ENCODE assay signal across 9 cellular contexts in the genomic region with DNA sequence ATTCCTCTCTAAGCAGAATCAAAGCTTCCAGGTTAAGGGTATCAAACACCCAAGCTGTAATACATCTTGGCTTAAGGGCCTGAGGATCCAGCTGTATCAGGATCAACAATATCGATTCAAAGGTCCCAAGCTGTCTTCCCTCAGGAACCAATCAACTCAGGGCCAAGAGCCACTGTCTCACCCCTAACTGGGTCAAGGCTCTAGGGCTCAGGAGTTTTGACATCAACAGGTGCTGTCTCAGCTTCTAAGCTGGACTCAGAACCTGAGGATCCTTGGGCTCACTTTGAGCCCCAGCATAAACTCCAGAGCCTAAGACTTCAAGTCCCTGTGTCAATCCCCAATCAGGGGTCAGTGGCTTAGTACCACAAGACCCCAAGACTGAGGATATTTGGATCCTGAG. TPM values are rescaled to one million over a fixed set of nuclear protein-coding genes. Genes with fewer than 3 reads are reported as not detected.
DNase-seq lines count a peak whose midpoint lies in the region; FAIRE-seq and TF ChIP-seq lines count a peak whose summit lies in the region.
"Had no signal": no experiment of that assay in that cellular context is flagged by ENCODE, and none has a peak within 500 bp of the region (broad histone marks: within the 10 kb centered on the region; RNA-seq: fewer than 3 reads in every experiment).

No MANE protein-coding gene starts in this region.

- H2BK5ac ChIP-seq in trophoblast cell (ENCODE audit: low read depth, low read length, poor library complexity): no peak overlapping the region

- POLR2A ChIA-PET in endothelial cell of umbilical vein (lab: Charles Lee): no interaction called here

- H2BK12ac ChIP-seq in trophoblast cell (ENCODE audit: low read length): no peak overlapping the region

- no peak for DNase-seq in endothelial cell of umbilical vein (ENCODE audit: low read depth, low spot score)
- DNase-seq in trophoblast cell: no peak
- DNase-seq in activated CD4-positive, CD25-positive, alpha-beta regulatory T cell (lab: John Stamatoyannopoulos, UW): no peak
- DNase-seq in NCI-H774 (lab: John Stamatoyannopoulos, UW): no peak
- DNase-seq in HuH-7 (ENCODE audit: low spot score): no peak
- no peak for DNase-seq in NCI-H1417 treated with DMSO at 0.1 percent for 48 hours (lab: John Stamatoyannopoulos, UW)
- DNase-seq: NCI-H2171 had no signal

- no peak for TF ChIP-seq CTCF in OCI-LY3 (IDR thresholded peaks at IDR 0.05; ENCODE audit: low read depth, low read length)
- TF ChIP-seq CTCF in endothelial cell of umbilical vein (IDR thresholded peaks at IDR 0.05; ENCODE audit: extremely low read depth in 1 of 2, insufficient read depth in 1 of 2, low read depth in 1 of 2, low read length in 2 of 2): no peak

- H4K20me1 ChIP-seq in OCI-LY3 (ENCODE audit: insufficient read depth, low read length): no peaks in the 10 kb centered on the region
- no peaks in the 10 kb centered on the region for H4K20me1 ChIP-seq in endothelial cell of umbilical vein (replicated peaks; ENCODE audit: control insufficient read depth, extremely low read depth, insufficient read depth, low read length)

- H4K12ac ChIP-seq in trophoblast cell (ENCODE audit: low read depth, low read length): no peak overlapping the region

- no peak overlapping the region for H4K8ac ChIP-seq in trophoblast cell (ENCODE audit: low read depth, low read length)

- peak overlapping the region; percentile 82 for H3K4me3 ChIP-seq in OCI-LY3 (ENCODE audit: low read length)
- H3K4me3 ChIP-seq in endothelial cell of umbilical vein (replicated peaks in 1 of 3; ENCODE audit: insufficient read depth in 1 of 3, low read depth in 1 of 3, low read length in 3 of 3): peak overlapping the region in 2 of 3 experiments; percentile 16 to 56
- H3K4me3 ChIP-seq in trophoblast cell (ENCODE audit: low read depth, low read length): peak overlapping the region; percentile 91

- no peak overlapping the region for H4K91ac ChIP-seq in trophoblast cell (ENCODE audit: low read depth, low read length)

- no peaks in the 10 kb centered on the region for H3K4me1 ChIP-seq in ES-I3 (ENCODE audit: insufficient read depth, low read length)
- peaks cover 24% of the 10 kb centered on the region for H3K4me1 ChIP-seq in OCI-LY3 (ENCODE audit: low read length)
- H3K4me1 ChIP-seq in endothelial cell of umbilical vein (ENCODE audit: control insufficient read depth, extremely low read depth, insufficient read depth, low read length): peaks cover 15% of the 10 kb centered on the region
- peaks cover 3 to 5% of the 10 kb centered on the region in 2 experiments for H3K4me1 ChIP-seq in trophoblast cell (ENCODE audit: control insufficient read depth in 1 of 2, insufficient read depth in 2 of 2, low read length in 2 of 2)

- no peaks in the 10 kb centered on the region for H3K79me2 ChIP-seq in OCI-LY3 (ENCODE audit: low read length)
- no peaks in the 10 kb centered on the region for H3K79me2 ChIP-seq in endothelial cell of umbilical vein (ENCODE audit: control insufficient read depth, insufficient read depth, low read length)
- H3K79me2 ChIP-seq in trophoblast cell (ENCODE audit: control insufficient read depth, insufficient read depth, low read length, poor library complexity): peaks cover 4% of the 10 kb centered on the region

- H3K36me3 ChIP-seq in ES-I3 (ENCODE audit: insufficient read depth, low read length): 0 out of 2 replicates have a peak, but pooled peaks cover 5% of the 10 kb centered on the region
- peaks cover 18% of the 10 kb centered on the region for H3K36me3 ChIP-seq in OCI-LY3 (replicated peaks; ENCODE audit: low read depth, low read length)
- H3K36me3 ChIP-seq in endothelial cell of umbilical vein (ENCODE audit: control insufficient read depth in 2 of 2, extremely low read depth in 1 of 2, insufficient read depth in 2 of 2, low read length in 2 of 2): peaks cover 3 to 9% of the 10 kb centered on the region in 2 experiments
- H3K36me3 ChIP-seq in trophoblast cell (ENCODE audit: control insufficient read depth in 1 of 2, insufficient read depth in 2 of 2, low read length in 2 of 2): peaks cover 19 to 24% of the 10 kb centered on the region in 2 experiments

- H3K4me2 ChIP-seq in OCI-LY3 (ENCODE audit: low read length) (peak overlapping the region; percentile 77), endothelial cell of umbilical vein (ENCODE audit: insufficient read depth, low read length) (peak overlapping the region; percentile 52), trophoblast cell (ENCODE audit: low read length) (peak overlapping the region; percentile 96)

- no peak overlapping the region for H3K4ac ChIP-seq in trophoblast cell (ENCODE audit: low read depth, low read length)

- TF ChIP-seq POLR2A in endothelial cell of umbilical vein (IDR thresholded peaks at IDR 0.05; ENCODE audit: low read depth, low read length): no peak

- CTCF ChIA-PET in endothelial cell of umbilical vein (lab: Charles Lee): no interaction called here

- H3K23ac ChIP-seq in trophoblast cell (ENCODE audit: low read length): no peak overlapping the region

- no peak overlapping the region for H3K18ac ChIP-seq in trophoblast cell (ENCODE audit: low read length)

- no peak overlapping the region for H3K14ac ChIP-seq in trophoblast cell (ENCODE audit: low read length)

- H3K9me3 ChIP-seq in ES-I3 (ENCODE audit: control insufficient read depth, insufficient read depth, low read length): no peaks in the 10 kb centered on the region
- no peaks in the 10 kb centered on the region for H3K9me3 ChIP-seq in OCI-LY3 (ENCODE audit: insufficient read depth, low read length)
- H3K9me3 ChIP-seq in endothelial cell of umbilical vein (replicated peaks; ENCODE audit: control insufficient read depth, insufficient read depth, low read length): no peaks in the 10 kb centered on the region
- peaks cover 2% of the 10 kb centered on the region for H3K9me3 ChIP-seq in trophoblast cell (ENCODE audit: insufficient read depth, low read depth, low read length)

- no peak for FAIRE-seq in endothelial cell of umbilical vein (lab: Jason Lieb, UNC)

- H3K9ac ChIP-seq in ES-I3 (ENCODE audit: low read depth, low read length) (peak overlapping the region; percentile 95; the same call in 1 of the 2 replicates), OCI-LY3 (ENCODE audit: low read length) (peak overlapping the region; percentile 77; the same call in 1 of the 2 replicates), endothelial cell of umbilical vein (replicated peaks; ENCODE audit: extremely low read depth, insufficient read depth, low read length) (no peak overlapping the region), trophoblast cell (ENCODE audit: low read length) (peak overlapping the region; percentile 55)

- intact Hi-C loops in endothelial cell of umbilical vein (cut with micrococcal nuclease): no loop called here

- WGBS in trophoblast cell (ENCODE audit: extremely low coverage, insufficient coverage, insufficient read length): no CpG with 5 or more reads among the region's 1 CpG

- dilution Hi-C loops in endothelial cell of umbilical vein (cut with MboI; ENCODE audit: extremely low pct_ligation_motif_present, low sequenced_read_pairs): no loop called here

- BruUV-seq in endothelial cell of umbilical vein (replicated peaks; lab: Mats Ljungman, UMichigan): TSS peak; percentile 8

- H2BK120ac ChIP-seq in trophoblast cell (ENCODE audit: insufficient read depth, low read length, poor library complexity): no peak overlapping the region

- no peak overlapping the region for H2AK5ac ChIP-seq in trophoblast cell (ENCODE audit: low read length)

- H3K27me3 ChIP-seq in OCI-LY3 (ENCODE audit: low read depth, low read length) (no peaks in the 10 kb centered on the region), endothelial cell of umbilical vein (ENCODE audit: control insufficient read depth in 2 of 2, insufficient read depth in 2 of 2, low read length in 2 of 2) (no peaks in the 10 kb centered on the region), trophoblast cell (ENCODE audit: insufficient read depth, low read length) (no peaks in the 10 kb centered on the region)

- H3K79me1 ChIP-seq in trophoblast cell (ENCODE audit: low read length): peaks cover 2% of the 10 kb centered on the region

- H3K27ac ChIP-seq in OCI-LY3 (ENCODE audit: low read length) (no peak overlapping the region), endothelial cell of umbilical vein (ENCODE audit: insufficient read depth, low read depth, low read length) (no peak overlapping the region), trophoblast cell (ENCODE audit: low read depth, low read length) (no peak overlapping the region)

- no peak overlapping the region for H2AFZ ChIP-seq in OCI-LY3 (ENCODE audit: low read depth, low read length)
- no peak overlapping the region for H2AFZ ChIP-seq in endothelial cell of umbilical vein (ENCODE audit: low read depth, low read length)
- no peak overlapping the region for H2AFZ ChIP-seq in trophoblast cell (ENCODE audit: insufficient read depth, low read length, poor library complexity)

- no peaks in the 10 kb centered on the region for H3K9me1 ChIP-seq in endothelial cell of umbilical vein (replicated peaks; ENCODE audit: control insufficient read depth, extremely low read depth, insufficient read depth, low read length)

RNA-seq across cellular contexts. Expression of a gene that starts 0.9 kb away (rescaled TPM):
- total RNA-seq in endothelial cell of umbilical vein: 11.6 and 12.4 TPM in 2 replicates
- polyA plus RNA-seq in endothelial cell of umbilical vein: 19.3 and 26.4 TPM in 2 replicates
- 12.6 and 16.6 TPM in 2 replicates for polyA plus RNA-seq in endothelial cell of umbilical vein (2011; cell fraction: cytosol; rRNA removed)
- polyA plus RNA-seq in endothelial cell of umbilical vein (2011; cell fraction: nucleus; rRNA removed): 14.8 and 16.9 TPM in 2 replicates
- 7.5 and 10.9 TPM in 2 replicates for polyA plus RNA-seq in endothelial cell of umbilical vein (2012)
- polyA minus RNA-seq in endothelial cell of umbilical vein: 5.9 and 8.0 TPM in 2 replicates
- polyA minus RNA-seq in endothelial cell of umbilical vein (2011; cell fraction: cytosol; rRNA and poly(A)+ RNA removed): 6.1 TPM
- polyA minus RNA-seq in endothelial cell of umbilical vein (2011; cell fraction: nucleus; rRNA and poly(A)+ RNA removed): 4.2 and 6.6 TPM in 2 replicates
- polyA plus RNA-seq in trophoblast cell (2013): 4.9 and 5.3 TPM in 2 replicates

RNA-seq across cellular contexts. Expression of a gene that starts 7.7 kb away (rescaled TPM):
- total RNA-seq in endothelial cell of umbilical vein: not detected in 2 replicates
- polyA plus RNA-seq in endothelial cell of umbilical vein: not detected in 2 replicates
- not detected in 2 replicates for polyA plus RNA-seq in endothelial cell of umbilical vein (2011; cell fraction: cytosol; rRNA removed)
- not detected in 2 replicates for polyA plus RNA-seq in endothelial cell of umbilical vein (2011; cell fraction: nucleus; rRNA removed)
- not detected in 2 replicates for polyA plus RNA-seq in endothelial cell of umbilical vein (2012)
- polyA minus RNA-seq in endothelial cell of umbilical vein: not detected in 2 replicates
- polyA minus RNA-seq in endothelial cell of umbilical vein (2011; cell fraction: cytosol; rRNA and poly(A)+ RNA removed): not detected
- polyA minus RNA-seq in endothelial cell of umbilical vein (2011; cell fraction: nucleus; rRNA and poly(A)+ RNA removed): not detected in 2 replicates
- polyA plus RNA-seq in trophoblast cell (2013): not detected in 2 replicates

RNA-seq across cellular contexts. Expression of a gene that starts 13.8 kb away (rescaled TPM):
- 68.4 and 77.4 TPM in 2 replicates for total RNA-seq in endothelial cell of umbilical vein
- polyA plus RNA-seq in endothelial cell of umbilical vein: 80.6 and 90.1 TPM in 2 replicates
- polyA plus RNA-seq in endothelial cell of umbilical vein (2011; cell fraction: cytosol; rRNA removed): 72.2 and 76.1 TPM in 2 replicates
- 183 and 226 TPM in 2 replicates for polyA plus RNA-seq in endothelial cell of umbilical vein (2011; cell fraction: nucleus; rRNA removed)
- polyA plus RNA-seq in endothelial cell of umbilical vein (2012): 48.5 and 49.9 TPM in 2 replicates
- polyA minus RNA-seq in endothelial cell of umbilical vein: 50.2 and 71.2 TPM in 2 replicates
- 46.0 TPM for polyA minus RNA-seq in endothelial cell of umbilical vein (2011; cell fraction: cytosol; rRNA and poly(A)+ RNA removed)
- 40.9 and 46.7 TPM in 2 replicates for polyA minus RNA-seq in endothelial cell of umbilical vein (2011; cell fraction: nucleus; rRNA and poly(A)+ RNA removed)
- 53.8 and 54.8 TPM in 2 replicates for polyA plus RNA-seq in trophoblast cell (2013)

RNA-seq across cellular contexts. Expression of a gene that starts 28.2 kb away (rescaled TPM):
- 84.6 and 94.5 TPM in 2 replicates for total RNA-seq in endothelial cell of umbilical vein
- 98.8 and 104 TPM in 2 replicates for polyA plus RNA-seq in endothelial cell of umbilical vein
- polyA plus RNA-seq in endothelial cell of umbilical vein (2011; cell fraction: cytosol; rRNA removed): 55.5 and 63.9 TPM in 2 replicates
- polyA plus RNA-seq in endothelial cell of umbilical vein (2011; cell fraction: nucleus; rRNA removed): 406 TPM in 2 replicates
- polyA plus RNA-seq in endothelial cell of umbilical vein (2012): 46.3 and 67.8 TPM in 2 replicates
- 157 and 176 TPM in 2 replicates for polyA minus RNA-seq in endothelial cell of umbilical vein
- polyA minus RNA-seq in endothelial cell of umbilical vein (2011; cell fraction: cytosol; rRNA and poly(A)+ RNA removed): 76.4 TPM
- polyA minus RNA-seq in endothelial cell of umbilical vein (2011; cell fraction: nucleus; rRNA and poly(A)+ RNA removed): 155 and 156 TPM in 2 replicates
- 29.5 and 30.4 TPM in 2 replicates for polyA plus RNA-seq in trophoblast cell (2013)

RNA-seq across cellular contexts. Expression of a gene that starts 28.9 kb away (rescaled TPM):
- 10.9 and 11.8 TPM in 2 replicates for total RNA-seq in endothelial cell of umbilical vein
- polyA plus RNA-seq in endothelial cell of umbilical vein: 10.5 and 11.0 TPM in 2 replicates
- polyA plus RNA-seq in endothelial cell of umbilical vein (2011; cell fraction: cytosol; rRNA removed): 6.8 and 8.0 TPM in 2 replicates
- 11.7 and 12.5 TPM in 2 replicates for polyA plus RNA-seq in endothelial cell of umbilical vein (2011; cell fraction: nucleus; rRNA removed)
- 8.6 and 11.4 TPM in 2 replicates for polyA plus RNA-seq in endothelial cell of umbilical vein (2012)
- polyA minus RNA-seq in endothelial cell of umbilical vein: 5.7 and 11.2 TPM in 2 replicates
- polyA minus RNA-seq in endothelial cell of umbilical vein (2011; cell fraction: cytosol; rRNA and poly(A)+ RNA removed): 10.2 TPM
- 3.3 and 7.7 TPM in 2 replicates for polyA minus RNA-seq in endothelial cell of umbilical vein (2011; cell fraction: nucleus; rRNA and poly(A)+ RNA removed)
- polyA plus RNA-seq in trophoblast cell (2013): 6.7 and 7.5 TPM in 2 replicates

Comparison
In these comparisons a context has a peak if more than half of its experiments do, and no peak if none do; other contexts are left out.
1. H3K4me3 ChIP-seq: peak in every context shown above with its lines; median percentile 91 in trophoblast cell; 82 in OCI-LY3; 36 in endothelial cell of umbilical vein.